In genomic region chr21:32414579-32415358, GRCh38 we compare ENCODE assay signal across 10 cellular contexts. TPM values are rescaled to one million over a fixed set of nuclear protein-coding genes. Genes with fewer than 3 reads are reported as not detected.
DNase-seq lines count a peak whose midpoint lies in the region; ATAC-seq and TF ChIP-seq lines count a peak whose summit lies in the region.
"Had no signal": no experiment of that assay in that cellular context is flagged by ENCODE, and none has a peak within 500 bp of the region (broad histone marks: within the 10 kb centered on the region; RNA-seq: fewer than 3 reads in every experiment).

No MANE protein-coding gene starts in this region.

- H3K27ac Mint-ChIP-seq in CD4-positive, alpha-beta memory T cell: peak overlapping the region in 3 of 7 donors; percentile 9 to 25 (median 11)
- H3K27ac Mint-ChIP-seq: stimulated activated naive B cell treated with anti-CD40 and anti-IgM and Interleukin-4, amounts not matched to agents 10 μg/mL and 1 μg/mL and 100 μg/mL, for 72 hours had no signal

- 69 to 73% methylated on average over 8 of the region's 8 CpGs for WGBS in body of pancreas, 2 donors
- WGBS in liver: 81% methylated on average over 8 of the region's 8 CpGs

- TF ChIP-seq CTCF in 22Rv1 (IDR thresholded peaks at IDR 0.05): no peak
- TF ChIP-seq CTCF in HEK293 (tag by site-specific recombination; IDR thresholded peaks at IDR 0.05): no peak
- TF ChIP-seq CTCF in body of pancreas (IDR thresholded peaks at IDR 0.05): peak in 4 of 7 experiments; percentile 10 to 39 (median 16)
- no peak for TF ChIP-seq CTCF in liver (IDR thresholded peaks at IDR 0.05; ENCODE audit: low read depth, low read length, missing input control)

- intact Hi-C loops in body of pancreas (cut with DNase I): no loop called here
- intact Hi-C loops in CD4-positive, alpha-beta memory T cell (cut with micrococcal nuclease): loop anchor here (5.0 kb wide), 2 partner anchors 313 to 358 kb away; partner anchors contain the start of genes PAXBP1 and SYNJ1

- no peak overlapping the region for H3K4me3 ChIP-seq in HEK293 (ENCODE audit: low read depth, low read length)
- no peak overlapping the region for H3K4me3 ChIP-seq in body of pancreas
- no peak overlapping the region for H3K4me3 ChIP-seq in liver (ENCODE audit: low read depth in 1 of 3, low read length in 3 of 3)
- no peak overlapping the region for H3K4me3 ChIP-seq in CD4-positive, alpha-beta memory T cell (ENCODE audit: low read length in 2 of 2)
- H3K4me3 ChIP-seq: lung had no signal

- H3K36me3 Mint-ChIP-seq in CD4-positive, alpha-beta memory T cell: peaks cover 0 to 18% of the 10 kb centered on the region in 2 donors
- H3K36me3 Mint-ChIP-seq: stimulated activated naive B cell treated with anti-CD40 and anti-IgM and Interleukin-4, amounts not matched to agents 10 μg/mL and 1 μg/mL and 100 μg/mL, for 72 hours had no signal

- no peak for ATAC-seq in body of pancreas
- ATAC-seq: stimulated activated naive B cell treated with anti-CD40 and anti-IgM and Interleukin-4, amounts not matched to agents 10 μg/mL and 1 μg/mL and 100 μg/mL, for 72 hours had no signal

- peaks cover 13% of the 10 kb centered on the region for H3K4me1 ChIP-seq in HEK293 (ENCODE audit: control insufficient read depth, insufficient read depth, low read length)
- peaks cover 46% of the 10 kb centered on the region for H3K4me1 ChIP-seq in body of pancreas
- H3K4me1 ChIP-seq in liver (ENCODE audit: control insufficient read depth in 4 of 4, insufficient read depth in 4 of 4, low read length in 3 of 4): peaks cover 4 to 16% (median 8%) of the 10 kb centered on the region in 4 donors
- H3K4me1 ChIP-seq in CD4-positive, alpha-beta memory T cell (ENCODE audit: insufficient read depth, low read length): peaks cover 30% of the 10 kb centered on the region

- H3K27me3 Mint-ChIP-seq in CD4-positive, alpha-beta memory T cell: no peaks in the 10 kb centered on the region

- DNase-seq in body of pancreas: no peak
- DNase-seq in NCI-H226: no peak
- no peak for DNase-seq in SHP77 (lab: John Stamatoyannopoulos, UW)
- DNase-seq in CD4-positive, alpha-beta memory T cell: no peak
- DNase-seq in NK-92 treated with Interleukin-12 subunit alpha and Interleukin-12 subunit beta, amount 100 ng/mL, for 24 hours (lab: John Stamatoyannopoulos, UW): no peak
- DNase-seq: stimulated activated naive B cell treated with anti-CD40 and anti-IgM and Interleukin-4, amounts not matched to agents 10 μg/mL and 1 μg/mL and 100 μg/mL, for 72 hours had no signal

- H3K9ac ChIP-seq in liver (ENCODE audit: low read depth in 1 of 2, low read length in 2 of 2): no peak overlapping the region

- H3K4me1 Mint-ChIP-seq in CD4-positive, alpha-beta memory T cell: peaks cover 30 to 55% (median 42%) of the 10 kb centered on the region in 4 donors

- H3K9me3 Mint-ChIP-seq in CD4-positive, alpha-beta memory T cell: no peaks in the 10 kb centered on the region
- H3K9me3 Mint-ChIP-seq: stimulated activated naive B cell treated with anti-CD40 and anti-IgM and Interleukin-4, amounts not matched to agents 10 μg/mL and 1 μg/mL and 100 μg/mL, for 72 hours had no signal

- H3K9me3 ChIP-seq in HEK293 (ENCODE audit: control insufficient read depth, insufficient read depth, low read depth, low read length) (no peaks in the 10 kb centered on the region), body of pancreas (no peaks in the 10 kb centered on the region), liver (ENCODE audit: control insufficient read depth in 4 of 4, low read length in 3 of 4) (no peaks in the 10 kb centered on the region)
- H3K9me3 ChIP-seq in CD4-positive, alpha-beta memory T cell (ENCODE audit: control insufficient read depth in 1 of 2, low read length in 2 of 2): no peaks in the 10 kb centered on the region

- H3K27ac ChIP-seq in 22Rv1 (peak overlapping the region; percentile 86), HEK293 (ENCODE audit: extremely low read depth, low read depth, low read length) (no peak overlapping the region), body of pancreas (peak overlapping the region in 3 of 4 donors; percentile 30 to 94 (median 92)), liver (ENCODE audit: low read depth in 1 of 2, low read length in 2 of 2) (peak overlapping the region in 1 of 2 donors; percentile 9)
- no peak overlapping the region for H3K27ac ChIP-seq in CD4-positive, alpha-beta memory T cell (ENCODE audit: low read depth, low read length)

- TF ChIP-seq POLR2A in body of pancreas (IDR thresholded peaks at IDR 0.05): no peak

- no peaks in the 10 kb centered on the region for H3K36me3 ChIP-seq in HEK293 (ENCODE audit: control insufficient read depth in 2 of 2, insufficient read depth in 1 of 2, low read length in 2 of 2)
- no peaks in the 10 kb centered on the region for H3K36me3 ChIP-seq in body of pancreas (replicated peaks in 1 of 2; ENCODE audit: insufficient read depth in 1 of 2, low read depth in 2 of 2)
- no peaks in the 10 kb centered on the region for H3K36me3 ChIP-seq in liver (ENCODE audit: control insufficient read depth in 4 of 4, insufficient read depth in 3 of 4, low read depth in 1 of 4, low read length in 3 of 4)
- no peaks in the 10 kb centered on the region for H3K36me3 ChIP-seq in CD4-positive, alpha-beta memory T cell (ENCODE audit: insufficient read depth, low read length)

- CTCF ChIA-PET in HEK293 (lab: Yijun Ruan, JAX): interaction anchor here (0.6 to 2.7 kb wide), 8 partner anchors 8 to 366 kb away, joined by 3 to 28 read pairs (median 4); no protein-coding TSS in a partner anchor
- CTCF ChIA-PET in CD4-positive, alpha-beta memory T cell (lab: Charles Lee; ENCODE audit: partially characterized antibody): interaction anchor here (1.0 to 5.3 kb wide), 6 partner anchors 12 to 192 kb away, joined by 3 to 22 read pairs (median 3); no protein-coding TSS in a partner anchor

- peak overlapping the region in 3 of 8 donors; percentile 11 to 51 (median 39) for H3K4me3 Mint-ChIP-seq in CD4-positive, alpha-beta memory T cell
- H3K4me3 Mint-ChIP-seq: stimulated activated naive B cell treated with anti-CD40 and anti-IgM and Interleukin-4, amounts not matched to agents 10 μg/mL and 1 μg/mL and 100 μg/mL, for 72 hours had no signal

- H3K27me3 ChIP-seq in body of pancreas: no peaks in the 10 kb centered on the region
- H3K27me3 ChIP-seq in liver (ENCODE audit: control insufficient read depth in 4 of 4, insufficient read depth in 4 of 4, low read length in 3 of 4): no peaks in the 10 kb centered on the region
- no peaks in the 10 kb centered on the region for H3K27me3 ChIP-seq in CD4-positive, alpha-beta memory T cell (ENCODE audit: insufficient read depth, low read length)

- peak; percentile 58 to 63 for TF ChIP-seq RAD21 in liver (IDR thresholded peaks at IDR 0.05)

- POLR2A ChIA-PET in HEK293 (lab: Yijun Ruan, JAX): interaction anchor here (0.8 to 1.1 kb wide), 2 partner anchors 42 to 186 kb away, joined by 3 to 10 read pairs; no protein-coding TSS in a partner anchor
- POLR2A ChIA-PET in CD4-positive, alpha-beta memory T cell (lab: Charles Lee; ENCODE audit: partially characterized antibody): interaction anchor here (1.4 to 5.0 kb wide), 3 partner anchors 154 to 357 kb away, joined by 3 to 92 read pairs (median 3); partner anchors contain the start of genes CFAP298 and PAXBP1

TF ChIP-seq in HEK293, 187 proteins besides CTCF, POLR2A, EP300 and RAD21 (continues in another document):
- TF ChIP-seq GLIS1 (tag by site-specific recombination; IDR thresholded peaks at IDR 0.05): peak; percentile 7; the same call in 1 of the 2 replicates
- no peak for TF ChIP-seq MZF1 (tag by site-specific recombination; IDR thresholded peaks at IDR 0.05; ENCODE audit: borderline replicate concordance)
- TF ChIP-seq ZFHX2 (tag by site-specific recombination; conservative IDR thresholded peaks at IDR 0.05): peak; percentile 21; the same call in 1 of the 2 replicates
- no peak for TF ChIP-seq ZNF138 (tag by site-specific recombination; IDR thresholded peaks at IDR 0.05; ENCODE audit: borderline replicate concordance)
- TF ChIP-seq ZNF530 (tag by site-specific recombination; IDR thresholded peaks at IDR 0.05; ENCODE audit: low read depth): no peak
- no peak for TF ChIP-seq ZNF341 (tag by site-specific recombination; IDR thresholded peaks at IDR 0.05; ENCODE audit: low read depth)
- TF ChIP-seq ZNF366 (tag by site-specific recombination; conservative IDR thresholded peaks at IDR 0.05): no peak
- TF ChIP-seq ZNF629 (tag by site-specific recombination; IDR thresholded peaks at IDR 0.05): 0 out of 2 replicates have a peak, but pooled peaks have one; percentile 4
- TF ChIP-seq WT1 (tag by site-specific recombination; IDR thresholded peaks at IDR 0.05): 0 out of 2 replicates have a peak, but pooled peaks have one; percentile 17
- no peak for TF ChIP-seq KLF7 (tag by site-specific recombination; IDR thresholded peaks at IDR 0.05; ENCODE audit: borderline replicate concordance)

TF ChIP-seq in liver, 16 proteins besides CTCF, POLR2A, EP300 and RAD21 (continues in another document):
- TF ChIP-seq SP1 (IDR thresholded peaks at IDR 0.05) (no peak), ZBTB33 (IDR thresholded peaks at IDR 0.05) (no peak)

RNA-seq across cellular contexts. Expression of gene EVA1C, which starts 2.3 kb away (rescaled TPM):
- 10 to 100 TPM; 16.5 to 24.4 TPM for total RNA-seq in body of pancreas
- total RNA-seq in liver: 1 to 10 TPM in 1 of 2 donors, under 1 TPM in 1; 0.47 to 3.3 TPM
- 1 to 10 TPM; 1.8 to 3.1 TPM for polyA plus RNA-seq in liver
- total RNA-seq in CD4-positive, alpha-beta memory T cell: 10 to 100 TPM; 17.1 to 17.2 TPM
- 10 to 100 TPM; 17.2 to 23.9 TPM for polyA plus RNA-seq in CD4-positive, alpha-beta memory T cell

RNA-seq across cellular contexts. Expression of gene URB1, which starts 22.0 kb away (rescaled TPM):
- 10 to 100 TPM; 10.1 to 11.2 TPM for total RNA-seq in body of pancreas
- total RNA-seq in liver: 10 to 100 TPM in 1 of 2 donors, 1 to 10 TPM in 1; 9.6 to 14.5 TPM
- polyA plus RNA-seq in liver: 1 to 10 TPM; 2.8 to 4.6 TPM
- 10 to 100 TPM; 13.9 to 15.2 TPM for total RNA-seq in CD4-positive, alpha-beta memory T cell
- polyA plus RNA-seq in CD4-positive, alpha-beta memory T cell: 1 to 10 TPM in 1 of 2 donors, under 1 TPM in 1; 0.55 to 3.3 TPM

Comparison
In these comparisons a context has a peak if more than half of its experiments do, and no peak if none do; other contexts are left out.
1. H3K27ac ChIP-seq: peak in 22Rv1 (single experiment) and body of pancreas (3 of 4); none in HEK293 (single experiment) and CD4-positive, alpha-beta memory T cell (single experiment).
2. CTCF ChIP-seq: peak in body of pancreas (4 of 7); none in 22Rv1 (single experiment), HEK293 (single experiment) and liver (single experiment).
3. RNA of gene EVA1C, which starts 2.3 kb away (total RNA-seq): 16.5 to 24.4 TPM in body of pancreas and 17.1 to 17.2 TPM in CD4-positive, alpha-beta memory T cell; 0.47 to 3.3 TPM in liver; every median in the first group is over 4 times any median in the second.